1 cellular context compared by ENCODE assay signal in the genomic region with DNA sequence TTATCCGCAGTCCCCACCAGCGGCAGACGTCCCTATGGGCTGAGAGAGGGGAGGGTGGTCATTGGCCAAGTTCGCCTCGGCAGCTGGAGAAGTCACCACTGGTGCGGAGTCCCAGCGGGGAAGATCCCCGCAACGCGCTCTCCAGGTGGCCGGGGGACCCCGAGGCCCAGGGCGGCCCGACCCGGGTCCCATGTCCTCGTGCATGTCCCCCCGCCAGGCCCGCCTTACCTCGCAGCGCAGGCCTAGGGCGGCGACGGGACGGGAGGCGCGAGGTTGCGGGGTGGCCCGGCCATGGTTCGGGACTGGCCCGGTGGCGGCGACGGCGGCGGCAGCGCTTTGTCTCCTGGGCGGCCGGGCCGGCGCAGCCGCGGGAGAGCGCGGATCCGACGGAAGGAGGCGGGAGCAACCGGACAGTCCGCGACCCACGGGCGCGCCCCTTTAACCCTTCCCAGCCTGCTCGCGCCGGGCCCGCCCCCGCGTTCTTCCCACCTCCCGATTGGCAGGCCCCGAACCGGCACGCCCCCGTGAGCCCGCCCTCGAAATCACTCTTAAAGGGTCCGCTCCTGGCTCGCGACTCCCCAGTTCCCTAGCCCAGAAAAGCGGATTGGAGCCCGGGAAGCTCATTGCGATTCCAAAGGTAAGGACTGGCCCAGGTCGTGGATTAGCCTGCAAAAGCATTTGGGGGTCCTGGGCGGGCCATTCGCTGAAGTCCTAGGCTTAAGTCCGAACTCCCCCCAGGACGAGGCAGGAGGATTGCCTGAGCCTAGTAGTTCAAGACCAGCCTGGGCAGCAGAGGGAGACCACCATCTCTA.
TF ChIP-seq lines count a peak whose summit lies in the region.

A gene with protein sequence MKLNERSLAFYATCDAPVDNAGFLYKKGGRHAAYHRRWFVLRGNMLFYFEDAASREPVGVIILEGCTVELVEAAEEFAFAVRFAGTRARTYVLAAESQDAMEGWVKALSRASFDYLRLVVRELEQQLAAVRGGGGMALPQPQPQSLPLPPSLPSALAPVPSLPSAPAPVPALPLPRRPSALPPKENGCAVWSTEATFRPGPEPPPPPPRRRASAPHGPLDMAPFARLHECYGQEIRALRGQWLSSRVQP (minus strand): TSS at position 412 of the 812 bp plus-strand sequence. CDS start 5,668 bp downstream, outside the sequence.

TF ChIP-seq in K562, 482 proteins besides CTCF, POLR2A, EP300 and RAD21 (continued from another document and continues in another):
- TF ChIP-seq ZNF3 (CRISPR knock-in tag; IDR thresholded peaks at IDR 0.05) = no peak
- no peak; a peak in 1 of 4 replicates for TF ChIP-seq HDAC1 (IDR thresholded peaks at IDR 0.05)
- TF ChIP-seq JUNB (CRISPR knock-in tag; conservative IDR thresholded peaks at IDR 0.05) = no peak
- no peak for TF ChIP-seq ZNF77 (CRISPR knock-in tag; IDR thresholded peaks at IDR 0.05)
- TF ChIP-seq ZKSCAN8 (CRISPR knock-in tag; IDR thresholded peaks at IDR 0.05) = no peak
- TF ChIP-seq CBFB (CRISPR knock-in tag; IDR thresholded peaks at IDR 0.05) = no peak
- no peak for TF ChIP-seq ARNT (IDR thresholded peaks at IDR 0.05)
- TF ChIP-seq CEBPG (CRISPR knock-in tag; IDR thresholded peaks at IDR 0.05) = no peak
- no peak for TF ChIP-seq CEBPG (tag; conservative IDR thresholded peaks at IDR 0.05 in 1 of 2, IDR thresholded peaks at IDR 0.05 in 1 of 2)
- no peak for TF ChIP-seq ZNF707 (CRISPR knock-in tag; conservative IDR thresholded peaks at IDR 0.05)
- peak; percentile 83; the same call in 1 of the 2 replicates for TF ChIP-seq KLF13 (tag; IDR thresholded peaks at IDR 0.05; ENCODE audit: borderline replicate concordance, low read depth)
- TF ChIP-seq POLR2H (tag; IDR thresholded peaks at IDR 0.05; ENCODE audit: low read depth) = no peak
- TF ChIP-seq ZC3H11A (IDR thresholded peaks at IDR 0.05; ENCODE audit: low read depth, low read length) = no peak
- TF ChIP-seq FOXJ2 (tag; IDR thresholded peaks at IDR 0.05) = no peak
- no peak for TF ChIP-seq ZNF589 (CRISPR knock-in tag; IDR thresholded peaks at IDR 0.05; ENCODE audit: low read depth)
- TF ChIP-seq, protein P1, sequence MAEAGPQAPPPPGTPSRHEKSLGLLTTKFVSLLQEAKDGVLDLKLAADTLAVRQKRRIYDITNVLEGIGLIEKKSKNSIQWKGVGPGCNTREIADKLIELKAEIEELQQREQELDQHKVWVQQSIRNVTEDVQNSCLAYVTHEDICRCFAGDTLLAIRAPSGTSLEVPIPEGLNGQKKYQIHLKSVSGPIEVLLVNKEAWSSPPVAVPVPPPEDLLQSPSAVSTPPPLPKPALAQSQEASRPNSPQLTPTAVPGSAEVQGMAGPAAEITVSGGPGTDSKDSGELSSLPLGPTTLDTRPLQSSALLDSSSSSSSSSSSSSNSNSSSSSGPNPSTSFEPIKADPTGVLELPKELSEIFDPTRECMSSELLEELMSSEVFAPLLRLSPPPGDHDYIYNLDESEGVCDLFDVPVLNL (CRISPR knock-in tag; IDR thresholded peaks at IDR 0.05; ENCODE audit: low read depth) = no peak
- TF ChIP-seq PHF8 (IDR thresholded peaks at IDR 0.05; ENCODE audit: borderline replicate concordance, low read length) = peak; percentile 82; the same call in 1 of the 2 replicates
- TF ChIP-seq ZBTB17 (CRISPR knock-in tag; IDR thresholded peaks at IDR 0.05) = no peak
- TF ChIP-seq PURB (CRISPR knock-in tag; IDR thresholded peaks at IDR 0.05; ENCODE audit: low read depth) = no peak
- TF ChIP-seq, protein P2, sequence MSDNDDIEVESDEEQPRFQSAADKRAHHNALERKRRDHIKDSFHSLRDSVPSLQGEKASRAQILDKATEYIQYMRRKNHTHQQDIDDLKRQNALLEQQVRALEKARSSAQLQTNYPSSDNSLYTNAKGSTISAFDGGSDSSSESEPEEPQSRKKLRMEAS (CRISPR knock-in tag; IDR thresholded peaks at IDR 0.05) = peak; percentile 49; the same call in 1 of the 2 replicates
- 0 out of 2 replicates have a peak, but pooled peaks have one; percentile 43 for TF ChIP-seq ZNF668 (CRISPR knock-in tag; IDR thresholded peaks at IDR 0.05)
- TF ChIP-seq, protein P3, sequence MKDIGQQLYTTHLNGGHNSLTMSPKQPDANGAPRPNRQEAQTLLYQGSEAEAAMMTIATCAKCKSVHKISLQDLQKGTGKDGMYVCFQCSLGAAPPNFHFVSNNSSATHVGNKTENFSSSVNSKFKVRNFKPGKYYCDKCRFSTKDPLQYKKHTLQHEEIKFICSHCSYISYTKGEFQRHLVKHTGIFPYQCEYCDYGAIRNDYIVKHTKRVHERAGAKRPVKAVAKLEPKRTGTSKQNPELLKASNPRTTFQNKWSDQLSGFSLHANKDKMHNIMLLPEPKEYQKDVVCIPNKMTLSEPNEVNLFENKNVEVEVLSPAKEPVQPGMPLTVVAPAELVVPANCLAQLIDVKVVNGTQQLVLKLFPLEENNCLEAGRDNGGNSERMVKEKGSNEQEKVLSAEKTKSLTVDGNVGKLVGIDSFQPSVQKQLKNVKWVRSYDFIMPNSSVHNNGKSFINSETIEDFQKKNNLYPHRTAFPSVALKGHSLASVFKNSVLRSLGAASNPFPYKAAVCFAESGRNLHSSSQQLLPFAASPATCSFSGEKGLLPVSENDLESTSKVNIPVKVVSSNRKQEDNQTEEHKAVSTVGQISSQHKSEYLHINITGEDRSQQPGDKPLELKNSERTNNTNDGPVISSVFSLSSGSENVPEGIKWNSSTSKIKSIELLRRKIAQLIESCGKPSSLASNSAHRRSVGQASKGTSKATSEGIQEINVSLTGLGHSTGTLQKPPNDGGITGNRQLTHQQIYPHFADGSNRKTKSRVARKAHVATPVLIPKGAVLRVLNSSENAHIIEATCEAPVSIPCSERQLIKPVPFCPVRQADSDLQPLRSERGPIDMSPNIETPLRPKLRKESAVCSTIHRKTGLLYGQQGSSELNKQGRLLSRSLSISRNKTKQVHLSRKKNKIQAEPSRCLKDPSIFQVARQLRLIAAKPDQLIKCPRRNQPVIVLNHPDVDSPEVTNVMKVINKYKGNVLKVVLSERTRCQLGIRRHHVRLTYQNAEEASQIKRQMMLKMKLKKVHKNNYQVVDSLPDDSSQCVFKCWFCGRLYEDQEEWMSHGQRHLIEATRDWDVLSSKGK (CRISPR knock-in tag; IDR thresholded peaks at IDR 0.05) = no peak
- peak; percentile 76; the same call in 1 of the 2 replicates for TF ChIP-seq NR3C1 (CRISPR knock-in tag; IDR thresholded peaks at IDR 0.05)
- TF ChIP-seq, protein P4, sequence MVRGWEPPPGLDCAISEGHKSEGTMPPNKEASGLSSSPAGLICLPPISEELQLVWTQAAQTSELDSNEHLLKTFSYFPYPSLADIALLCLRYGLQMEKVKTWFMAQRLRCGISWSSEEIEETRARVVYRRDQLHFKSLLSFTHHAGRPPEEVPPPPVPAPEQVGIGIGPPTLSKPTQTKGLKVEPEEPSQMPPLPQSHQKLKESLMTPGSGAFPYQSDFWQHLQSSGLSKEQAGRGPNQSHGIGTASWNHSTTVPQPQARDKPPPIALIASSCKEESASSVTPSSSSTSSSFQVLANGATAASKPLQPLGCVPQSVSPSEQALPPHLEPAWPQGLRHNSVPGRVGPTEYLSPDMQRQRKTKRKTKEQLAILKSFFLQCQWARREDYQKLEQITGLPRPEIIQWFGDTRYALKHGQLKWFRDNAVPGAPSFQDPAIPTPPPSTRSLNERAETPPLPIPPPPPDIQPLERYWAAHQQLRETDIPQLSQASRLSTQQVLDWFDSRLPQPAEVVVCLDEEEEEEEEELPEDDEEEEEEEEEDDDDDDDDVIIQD (CRISPR knock-in tag; IDR thresholded peaks at IDR 0.05) = no peak
- no peak for TF ChIP-seq U2AF1 (optimal IDR thresholded peaks at IDR 0.05; ENCODE audit: low read depth, low read length)
- no peak for TF ChIP-seq HNRNPL (IDR thresholded peaks at IDR 0.05; ENCODE audit: low read depth, low read length)
- TF ChIP-seq, protein P5, sequence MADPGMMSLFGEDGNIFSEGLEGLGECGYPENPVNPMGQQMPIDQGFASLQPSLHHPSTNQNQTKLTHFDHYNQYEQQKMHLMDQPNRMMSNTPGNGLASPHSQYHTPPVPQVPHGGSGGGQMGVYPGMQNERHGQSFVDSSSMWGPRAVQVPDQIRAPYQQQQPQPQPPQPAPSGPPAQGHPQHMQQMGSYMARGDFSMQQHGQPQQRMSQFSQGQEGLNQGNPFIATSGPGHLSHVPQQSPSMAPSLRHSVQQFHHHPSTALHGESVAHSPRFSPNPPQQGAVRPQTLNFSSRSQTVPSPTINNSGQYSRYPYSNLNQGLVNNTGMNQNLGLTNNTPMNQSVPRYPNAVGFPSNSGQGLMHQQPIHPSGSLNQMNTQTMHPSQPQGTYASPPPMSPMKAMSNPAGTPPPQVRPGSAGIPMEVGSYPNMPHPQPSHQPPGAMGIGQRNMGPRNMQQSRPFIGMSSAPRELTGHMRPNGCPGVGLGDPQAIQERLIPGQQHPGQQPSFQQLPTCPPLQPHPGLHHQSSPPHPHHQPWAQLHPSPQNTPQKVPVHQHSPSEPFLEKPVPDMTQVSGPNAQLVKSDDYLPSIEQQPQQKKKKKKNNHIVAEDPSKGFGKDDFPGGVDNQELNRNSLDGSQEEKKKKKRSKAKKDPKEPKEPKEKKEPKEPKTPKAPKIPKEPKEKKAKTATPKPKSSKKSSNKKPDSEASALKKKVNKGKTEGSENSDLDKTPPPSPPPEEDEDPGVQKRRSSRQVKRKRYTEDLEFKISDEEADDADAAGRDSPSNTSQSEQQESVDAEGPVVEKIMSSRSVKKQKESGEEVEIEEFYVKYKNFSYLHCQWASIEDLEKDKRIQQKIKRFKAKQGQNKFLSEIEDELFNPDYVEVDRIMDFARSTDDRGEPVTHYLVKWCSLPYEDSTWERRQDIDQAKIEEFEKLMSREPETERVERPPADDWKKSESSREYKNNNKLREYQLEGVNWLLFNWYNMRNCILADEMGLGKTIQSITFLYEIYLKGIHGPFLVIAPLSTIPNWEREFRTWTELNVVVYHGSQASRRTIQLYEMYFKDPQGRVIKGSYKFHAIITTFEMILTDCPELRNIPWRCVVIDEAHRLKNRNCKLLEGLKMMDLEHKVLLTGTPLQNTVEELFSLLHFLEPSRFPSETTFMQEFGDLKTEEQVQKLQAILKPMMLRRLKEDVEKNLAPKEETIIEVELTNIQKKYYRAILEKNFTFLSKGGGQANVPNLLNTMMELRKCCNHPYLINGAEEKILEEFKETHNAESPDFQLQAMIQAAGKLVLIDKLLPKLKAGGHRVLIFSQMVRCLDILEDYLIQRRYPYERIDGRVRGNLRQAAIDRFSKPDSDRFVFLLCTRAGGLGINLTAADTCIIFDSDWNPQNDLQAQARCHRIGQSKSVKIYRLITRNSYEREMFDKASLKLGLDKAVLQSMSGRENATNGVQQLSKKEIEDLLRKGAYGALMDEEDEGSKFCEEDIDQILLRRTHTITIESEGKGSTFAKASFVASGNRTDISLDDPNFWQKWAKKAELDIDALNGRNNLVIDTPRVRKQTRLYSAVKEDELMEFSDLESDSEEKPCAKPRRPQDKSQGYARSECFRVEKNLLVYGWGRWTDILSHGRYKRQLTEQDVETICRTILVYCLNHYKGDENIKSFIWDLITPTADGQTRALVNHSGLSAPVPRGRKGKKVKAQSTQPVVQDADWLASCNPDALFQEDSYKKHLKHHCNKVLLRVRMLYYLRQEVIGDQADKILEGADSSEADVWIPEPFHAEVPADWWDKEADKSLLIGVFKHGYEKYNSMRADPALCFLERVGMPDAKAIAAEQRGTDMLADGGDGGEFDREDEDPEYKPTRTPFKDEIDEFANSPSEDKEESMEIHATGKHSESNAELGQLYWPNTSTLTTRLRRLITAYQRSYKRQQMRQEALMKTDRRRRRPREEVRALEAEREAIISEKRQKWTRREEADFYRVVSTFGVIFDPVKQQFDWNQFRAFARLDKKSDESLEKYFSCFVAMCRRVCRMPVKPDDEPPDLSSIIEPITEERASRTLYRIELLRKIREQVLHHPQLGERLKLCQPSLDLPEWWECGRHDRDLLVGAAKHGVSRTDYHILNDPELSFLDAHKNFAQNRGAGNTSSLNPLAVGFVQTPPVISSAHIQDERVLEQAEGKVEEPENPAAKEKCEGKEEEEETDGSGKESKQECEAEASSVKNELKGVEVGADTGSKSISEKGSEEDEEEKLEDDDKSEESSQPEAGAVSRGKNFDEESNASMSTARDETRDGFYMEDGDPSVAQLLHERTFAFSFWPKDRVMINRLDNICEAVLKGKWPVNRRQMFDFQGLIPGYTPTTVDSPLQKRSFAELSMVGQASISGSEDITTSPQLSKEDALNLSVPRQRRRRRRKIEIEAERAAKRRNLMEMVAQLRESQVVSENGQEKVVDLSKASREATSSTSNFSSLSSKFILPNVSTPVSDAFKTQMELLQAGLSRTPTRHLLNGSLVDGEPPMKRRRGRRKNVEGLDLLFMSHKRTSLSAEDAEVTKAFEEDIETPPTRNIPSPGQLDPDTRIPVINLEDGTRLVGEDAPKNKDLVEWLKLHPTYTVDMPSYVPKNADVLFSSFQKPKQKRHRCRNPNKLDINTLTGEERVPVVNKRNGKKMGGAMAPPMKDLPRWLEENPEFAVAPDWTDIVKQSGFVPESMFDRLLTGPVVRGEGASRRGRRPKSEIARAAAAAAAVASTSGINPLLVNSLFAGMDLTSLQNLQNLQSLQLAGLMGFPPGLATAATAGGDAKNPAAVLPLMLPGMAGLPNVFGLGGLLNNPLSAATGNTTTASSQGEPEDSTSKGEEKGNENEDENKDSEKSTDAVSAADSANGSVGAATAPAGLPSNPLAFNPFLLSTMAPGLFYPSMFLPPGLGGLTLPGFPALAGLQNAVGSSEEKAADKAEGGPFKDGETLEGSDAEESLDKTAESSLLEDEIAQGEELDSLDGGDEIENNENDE (IDR thresholded peaks at IDR 0.05; ENCODE audit: low read depth, low read length) = no peak
- no peak for TF ChIP-seq STAG1 (CRISPR knock-in tag; IDR thresholded peaks at IDR 0.05; ENCODE audit: borderline replicate concordance)
- TF ChIP-seq, protein P6, sequence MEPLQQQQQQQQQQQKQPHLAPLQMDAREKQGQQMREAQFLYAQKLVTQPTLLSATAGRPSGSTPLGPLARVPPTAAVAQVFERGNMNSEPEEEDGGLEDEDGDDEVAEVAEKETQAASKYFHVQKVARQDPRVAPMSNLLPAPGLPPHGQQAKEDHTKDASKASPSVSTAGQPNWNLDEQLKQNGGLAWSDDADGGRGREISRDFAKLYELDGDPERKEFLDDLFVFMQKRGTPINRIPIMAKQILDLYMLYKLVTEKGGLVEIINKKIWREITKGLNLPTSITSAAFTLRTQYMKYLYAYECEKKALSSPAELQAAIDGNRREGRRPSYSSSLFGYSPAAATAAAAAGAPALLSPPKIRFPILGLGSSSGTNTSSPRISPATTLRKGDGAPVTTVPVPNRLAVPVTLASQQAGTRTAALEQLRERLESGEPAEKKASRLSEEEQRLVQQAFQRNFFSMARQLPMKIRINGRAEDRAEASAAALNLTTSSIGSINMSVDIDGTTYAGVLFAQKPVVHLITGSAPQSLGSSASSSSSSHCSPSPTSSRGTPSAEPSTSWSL (CRISPR knock-in tag; IDR thresholded peaks at IDR 0.05; ENCODE audit: borderline replicate concordance) = no peak
- no peak for TF ChIP-seq ZNF551 (CRISPR knock-in tag; IDR thresholded peaks at IDR 0.05)
- TF ChIP-seq ZNF217 (CRISPR knock-in tag; IDR thresholded peaks at IDR 0.05) = no peak
- TF ChIP-seq, protein P7, sequence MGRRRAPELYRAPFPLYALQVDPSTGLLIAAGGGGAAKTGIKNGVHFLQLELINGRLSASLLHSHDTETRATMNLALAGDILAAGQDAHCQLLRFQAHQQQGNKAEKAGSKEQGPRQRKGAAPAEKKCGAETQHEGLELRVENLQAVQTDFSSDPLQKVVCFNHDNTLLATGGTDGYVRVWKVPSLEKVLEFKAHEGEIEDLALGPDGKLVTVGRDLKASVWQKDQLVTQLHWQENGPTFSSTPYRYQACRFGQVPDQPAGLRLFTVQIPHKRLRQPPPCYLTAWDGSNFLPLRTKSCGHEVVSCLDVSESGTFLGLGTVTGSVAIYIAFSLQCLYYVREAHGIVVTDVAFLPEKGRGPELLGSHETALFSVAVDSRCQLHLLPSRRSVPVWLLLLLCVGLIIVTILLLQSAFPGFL (CRISPR knock-in tag; IDR thresholded peaks at IDR 0.05) = no peak
- no peak for TF ChIP-seq NCOA4 (IDR thresholded peaks at IDR 0.05; ENCODE audit: partially characterized antibody)
- TF ChIP-seq SMARCA4 (IDR thresholded peaks at IDR 0.05) = no peak
- no peak for TF ChIP-seq HDAC8 (tag; IDR thresholded peaks at IDR 0.05)
